Comparison of ENCODE assay signal across 17 cellular contexts in the genomic region with DNA sequence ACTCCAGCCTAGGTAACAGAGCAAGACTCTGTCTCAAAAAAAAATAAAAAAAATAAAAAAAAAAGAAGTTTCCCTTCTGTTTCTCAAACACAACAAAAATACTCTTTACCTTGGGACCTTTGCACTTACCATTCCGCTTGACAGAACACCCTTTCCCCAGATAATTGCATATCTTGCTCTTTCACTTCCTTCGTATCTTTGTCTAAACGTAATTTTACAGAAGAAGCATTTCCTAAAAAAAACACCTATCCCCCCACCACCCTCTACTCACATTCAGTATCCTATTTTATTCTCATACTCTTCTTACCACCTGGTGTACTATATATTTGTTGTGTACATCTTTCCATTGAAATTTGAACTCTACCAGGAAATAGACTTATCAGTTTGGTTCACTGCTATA.
DNase-seq lines count a peak whose midpoint lies in the region; ATAC-seq and TF ChIP-seq lines count a peak whose summit lies in the region.
"Had no signal": no experiment of that assay in that cellular context is flagged by ENCODE, and none has a peak within 500 bp of the region (broad histone marks: within the 10 kb centered on the region; RNA-seq: fewer than 3 reads in every experiment).

No MANE protein-coding gene starts in this region.

- no peak for TF ChIP-seq CTCF in GM12864 (IDR thresholded peaks at IDR 0.05; ENCODE audit: low read depth, low read length, missing control alignments)

- H3K4me3 ChIP-seq in GM12864 (ENCODE audit: low read depth, low read length), result peak overlapping the region; percentile 40; the same call in 1 of the 2 replicates

- peaks cover 31% of the 10 kb centered on the region for H3K4me1 Mint-ChIP-seq in dendritic cell treated with granulocyte-macrophage colony-stimulating factor and Interleukin-4, amounts not matched to agents 40 ng/mL and 50 ng/mL, for 4 days (ENCODE audit: low read depth)

- no peaks in the 10 kb centered on the region for H3K27me3 Mint-ChIP-seq in dendritic cell treated with granulocyte-macrophage colony-stimulating factor and Interleukin-4, amounts not matched to agents 40 ng/mL and 50 ng/mL, for 4 days
- H3K27me3 Mint-ChIP-seq: activated naive CD4-positive, alpha-beta T cell treated with anti-CD3 and anti-CD28 coated beads, Interleukin-2, amount 50 U/mL, for 24 hours had no signal

- ATAC-seq in GM19351 (IDR thresholded peaks at IDR 0.05; ENCODE audit: unreplicated experiment) (peak; percentile 37), HG03442 (IDR thresholded peaks at IDR 0.05; ENCODE audit: unreplicated experiment) (peak; percentile 49)
- ATAC-seq: activated CD4-positive, CD25-positive, alpha-beta regulatory T cell treated with anti-CD3 and anti-CD28 coated beads, Interleukin-2, amount 50 U/mL, for 24 hours had no signal

- H3K4me3 Mint-ChIP-seq in dendritic cell treated with granulocyte-macrophage colony-stimulating factor and Interleukin-4, amounts not matched to agents 40 ng/mL and 50 ng/mL, for 4 days, result no peak overlapping the region
- H3K4me3 Mint-ChIP-seq: activated naive CD4-positive, alpha-beta T cell treated with anti-CD3 and anti-CD28 coated beads, Interleukin-2, amount 50 U/mL, for 24 hours had no signal

- no peaks in the 10 kb centered on the region for H3K9me3 Mint-ChIP-seq in dendritic cell treated with granulocyte-macrophage colony-stimulating factor and Interleukin-4, amounts not matched to agents 40 ng/mL and 50 ng/mL, for 4 days
- H3K9me3 Mint-ChIP-seq: activated naive CD4-positive, alpha-beta T cell treated with anti-CD3 and anti-CD28 coated beads, Interleukin-2, amount 50 U/mL, for 24 hours had no signal

- H3K36me3 Mint-ChIP-seq in dendritic cell treated with granulocyte-macrophage colony-stimulating factor and Interleukin-4, amounts not matched to agents 40 ng/mL and 50 ng/mL, for 4 days (ENCODE audit: low read depth), result peaks cover 30% of the 10 kb centered on the region

- peak; percentile 50 for DNase-seq in GM12864 (ENCODE audit: low read depth)
- DNase-seq in activated CD8-positive, alpha-beta memory T cell treated with anti-CD3 and anti-CD28 coated beads for 24 hours, result no peak
- no peak for DNase-seq in HuH-7 (ENCODE audit: low spot score)
- no peak for DNase-seq in NCI-H524 (lab: John Stamatoyannopoulos, UW)
- DNase-seq in NCI-H2227 treated with DMSO at 0.1 percent for 48 hours (lab: John Stamatoyannopoulos, UW), result no peak
- DNase-seq: brain microvascular endothelial cell, DMS79, NCI-H1930, NCI-H526 treated with DMSO at 0.1 percent for 48 hours, posterior cingulate gyrus, small intestine, T-helper 1 cell had no signal

- intact Hi-C loops in dendritic cell treated with granulocyte-macrophage colony-stimulating factor and Interleukin-4, amounts not matched to agents 40 ng/mL and 50 ng/mL, for 4 days (cut with micrococcal nuclease), result no loop called here

- peak overlapping the region; percentile 28 for H3K27ac Mint-ChIP-seq in dendritic cell treated with granulocyte-macrophage colony-stimulating factor and Interleukin-4, amounts not matched to agents 40 ng/mL and 50 ng/mL, for 4 days
- H3K27ac Mint-ChIP-seq: activated naive CD4-positive, alpha-beta T cell treated with anti-CD3 and anti-CD28 coated beads, Interleukin-2, amount 50 U/mL, for 24 hours had no signal
